Comparison of ENCODE assay signal across 8 cellular contexts in genomic region chr5:139689631-139690384, GRCh38. TPM values are rescaled to one million over a fixed set of nuclear protein-coding genes. Genes with fewer than 3 reads are reported as not detected.
DNase-seq lines count a peak whose midpoint lies in the region; ATAC-seq and TF ChIP-seq lines count a peak whose summit lies in the region.

No MANE protein-coding gene starts in this region.

- CTCF ChIA-PET in CD8-positive, alpha-beta memory T cell (lab: Charles Lee), result interaction anchor here (0.7 to 10.8 kb wide), 16 partner anchors 10 to 270 kb away, joined by 3 to 156 read pairs (median 3); partner anchors contain the start of gene CXXC5

- POLR2A ChIA-PET in CD8-positive, alpha-beta memory T cell (lab: Charles Lee), result interaction anchor here (0.8 kb wide), 1 partner anchor 54 kb away, joined by 3 read pairs; no protein-coding TSS in a partner anchor

- DNase-seq in CD8-positive, alpha-beta memory T cell, result peak in 1 of 5 donors; percentile 24
- DNase-seq in HL-60 (ENCODE audit: low read depth in 1 of 2, low spot score in 1 of 2) (peak in 1 of 2 experiments; percentile 17), adipocyte (ENCODE audit: low read depth) (peak; percentile 73), inferior parietal cortex (ENCODE audit: extremely low spot score) (peak; percentile 76), suprapubic skin (ENCODE audit: low spot score in 2 of 2) (no peak), 8988T (no peak), T1000 (lab: John Stamatoyannopoulos, UW) (no peak)

- WGBS in suprapubic skin, result 36% methylated on average over 12 of the region's 17 CpGs

- H3K27me3 Mint-ChIP-seq in CD8-positive, alpha-beta memory T cell, result no peaks in the 10 kb centered on the region

- H3K36me3 Mint-ChIP-seq in CD8-positive, alpha-beta memory T cell, result no peaks in the 10 kb centered on the region

- peaks cover 0 to 9% (median 4%) of the 10 kb centered on the region in 3 donors for H3K4me1 Mint-ChIP-seq in CD8-positive, alpha-beta memory T cell

- TF ChIP-seq CTCF in HL-60 (IDR thresholded peaks at IDR 0.05; ENCODE audit: insufficient read depth, low read length) (peak; percentile 12), suprapubic skin (IDR thresholded peaks at IDR 0.05) (peak; percentile 36 to 43)

- ATAC-seq in GM19452 (IDR thresholded peaks at IDR 0.05; ENCODE audit: unreplicated experiment), result no peak

- H3K9ac ChIP-seq in adipocyte (ENCODE audit: low read length), result peak overlapping the region; percentile 72

- no peak overlapping the region for H3K4me3 ChIP-seq in CD8-positive, alpha-beta memory T cell (ENCODE audit: low read length)
- H3K4me3 ChIP-seq in HL-60 (replicated peaks; ENCODE audit: insufficient read depth, low read length), result no peak overlapping the region
- no peak overlapping the region for H3K4me3 ChIP-seq in adipocyte (ENCODE audit: low read length)
- H3K4me3 ChIP-seq in suprapubic skin, result no peak overlapping the region

- peak overlapping the region in 5 of 8 donors; percentile 15 to 72 (median 68) for H3K27ac Mint-ChIP-seq in CD8-positive, alpha-beta memory T cell

- H3K36me3 ChIP-seq in CD8-positive, alpha-beta memory T cell (ENCODE audit: insufficient read depth, low read length), result no peaks in the 10 kb centered on the region
- peaks cover 19% of the 10 kb centered on the region for H3K36me3 ChIP-seq in adipocyte (ENCODE audit: control insufficient read depth, insufficient read depth, low read length, severe bottlenecking)
- peaks cover 5% of the 10 kb centered on the region for H3K36me3 ChIP-seq in suprapubic skin

- no peak overlapping the region for H3K4me3 Mint-ChIP-seq in CD8-positive, alpha-beta memory T cell

- no peak for TF ChIP-seq POLR2A in suprapubic skin (IDR thresholded peaks at IDR 0.05)

- no peaks in the 10 kb centered on the region for H3K4me1 ChIP-seq in CD8-positive, alpha-beta memory T cell (ENCODE audit: insufficient read depth, low read length)
- H3K4me1 ChIP-seq in adipocyte (ENCODE audit: control insufficient read depth, insufficient read depth, low read length) (peaks cover 46% of the 10 kb centered on the region), suprapubic skin (peaks cover 19% of the 10 kb centered on the region)

- no peak overlapping the region for H3K27ac ChIP-seq in CD8-positive, alpha-beta memory T cell (ENCODE audit: low read depth, low read length)
- H3K27ac ChIP-seq in HL-60 (replicated peaks) (no peak overlapping the region), suprapubic skin (no peak overlapping the region)

- no peak for TF ChIP-seq EP300 in suprapubic skin (IDR thresholded peaks at IDR 0.05)

- no peaks in the 10 kb centered on the region for H3K9me3 Mint-ChIP-seq in CD8-positive, alpha-beta memory T cell

- H3K27me3 ChIP-seq in CD8-positive, alpha-beta memory T cell (ENCODE audit: insufficient read depth, low read length, poor library complexity, severe bottlenecking), result no peaks in the 10 kb centered on the region
- H3K27me3 ChIP-seq in HL-60 (ENCODE audit: insufficient read depth, poor library complexity, severe bottlenecking) (no peaks in the 10 kb centered on the region), adipocyte (replicated peaks; ENCODE audit: control insufficient read depth, insufficient read depth, low read length) (no peaks in the 10 kb centered on the region), suprapubic skin (no peaks in the 10 kb centered on the region)

- no peaks in the 10 kb centered on the region for H3K9me3 ChIP-seq in CD8-positive, alpha-beta memory T cell (ENCODE audit: low read length)
- H3K9me3 ChIP-seq in adipocyte (ENCODE audit: control insufficient read depth, low read length), result no peaks in the 10 kb centered on the region
- no peaks in the 10 kb centered on the region for H3K9me3 ChIP-seq in suprapubic skin

RNA-seq across cellular contexts. Expression of gene CXXC5, which starts 41.7 kb away (rescaled TPM):
- 1 to 10 TPM; 2.1 to 3.1 TPM for total RNA-seq in CD8-positive, alpha-beta memory T cell
- 67.0 TPM for polyA plus RNA-seq in CD8-positive, alpha-beta memory T cell
- total RNA-seq in suprapubic skin, result 10 to 100 TPM; 21.8 to 40.6 (median 30.1) TPM

Comparison
In these comparisons a context has a peak if more than half of its experiments do, and no peak if none do; other contexts are left out.
1. DNase-seq: peak in adipocyte (single experiment) and inferior parietal cortex (single experiment); none in suprapubic skin (0 of 2), 8988T (single experiment) and T1000 (single experiment).
2. RNA of gene CXXC5, which starts 41.7 kb away (total RNA-seq): 21.8 to 40.6 TPM in suprapubic skin; 2.1 to 3.1 TPM in CD8-positive, alpha-beta memory T cell; every median in the first group is over 4 times any median in the second.